10 cellular contexts compared by ENCODE assay signal in genomic region chr1:54227091-54227602, GRCh38. TPM values are rescaled to one million over a fixed set of nuclear protein-coding genes. Genes with fewer than 3 reads are reported as not detected.
DNase-seq lines count a peak whose midpoint lies in the region; ATAC-seq and TF ChIP-seq lines count a peak whose summit lies in the region.
"Had no signal": no experiment of that assay in that cellular context is flagged by ENCODE, and none has a peak within 500 bp of the region (broad histone marks: within the 10 kb centered on the region; RNA-seq: fewer than 3 reads in every experiment).

No MANE protein-coding gene starts in this region.

- no peak overlapping the region for H3K27ac Mint-ChIP-seq in activated T-helper 2 cell treated with anti-CD3 and anti-CD28 coated beads, Interferon-gamma antibody, Interleukin-2, Interleukin-4, amounts not matched to agents 10 μg/mL and 5 μg/mL and 100 μg/mL, durations not matched to agents 14 hours and 24 hours and 36 hours

- H3K4me1 ChIP-seq in PC-9 (replicated peaks; ENCODE audit: insufficient read depth) (0 out of 2 replicates have a peak, but pooled peaks cover 5% of the 10 kb centered on the region), fibroblast of lung (ENCODE audit: control insufficient read depth, extremely low read depth, insufficient read depth, low read length) (peaks cover 13% of the 10 kb centered on the region), skeletal muscle satellite cell (ENCODE audit: control insufficient read depth, insufficient read depth, low read length) (peaks cover 34% of the 10 kb centered on the region)
- H3K4me1 ChIP-seq: colonic mucosa had no signal

- TF ChIP-seq CTCF in PC-9 (conservative IDR thresholded peaks at IDR 0.05) (no peak), fibroblast of lung (conservative IDR thresholded peaks at IDR 0.05 in 1 of 2, IDR thresholded peaks at IDR 0.05 in 1 of 2; ENCODE audit: low read depth in 1 of 2, low read length in 2 of 2) (no peak)

- H3K9me3 ChIP-seq in PC-9 (ENCODE audit: insufficient read depth, low read depth) (no peaks in the 10 kb centered on the region), fibroblast of lung (ENCODE audit: control insufficient read depth, insufficient read depth, low read depth, low read length) (no peaks in the 10 kb centered on the region), skeletal muscle satellite cell (replicated peaks; ENCODE audit: low read length) (no peaks in the 10 kb centered on the region)
- H3K9me3 ChIP-seq: colonic mucosa had no signal

- POLR2A ChIA-PET in PC-9 (lab: Charles Lee; ENCODE audit: unreplicated experiment) = interaction anchor here (0.7 kb wide), 2 partner anchors 175 to 282 kb away, joined by 4 to 8 read pairs; no protein-coding TSS in a partner anchor

- peaks cover 42% of the 10 kb centered on the region for H3K36me3 Mint-ChIP-seq in activated T-helper 2 cell treated with anti-CD3 and anti-CD28 coated beads, Interferon-gamma antibody, Interleukin-2, Interleukin-4, amounts not matched to agents 10 μg/mL and 5 μg/mL and 100 μg/mL, durations not matched to agents 14 hours and 24 hours and 36 hours (ENCODE audit: low read depth)

- H3K27ac ChIP-seq in PC-9 = no peak overlapping the region
- H3K27ac ChIP-seq in fibroblast of lung (ENCODE audit: insufficient read depth, low read length) = peak overlapping the region; percentile 11
- H3K27ac ChIP-seq: 22Rv1, colonic mucosa had no signal

- H3K9me3 Mint-ChIP-seq in activated T-helper 2 cell treated with anti-CD3 and anti-CD28 coated beads, Interferon-gamma antibody, Interleukin-2, Interleukin-4, amounts not matched to agents 10 μg/mL and 5 μg/mL and 100 μg/mL, durations not matched to agents 14 hours and 24 hours and 36 hours = no peaks in the 10 kb centered on the region

- H3K9ac ChIP-seq in fibroblast of lung (ENCODE audit: insufficient read depth, low read length) (no peak overlapping the region), skeletal muscle satellite cell (ENCODE audit: low read depth, low read length) (no peak overlapping the region)

- H3K4me1 Mint-ChIP-seq in activated T-helper 2 cell treated with anti-CD3 and anti-CD28 coated beads, Interferon-gamma antibody, Interleukin-2, Interleukin-4, amounts not matched to agents 10 μg/mL and 5 μg/mL and 100 μg/mL, durations not matched to agents 14 hours and 24 hours and 36 hours (ENCODE audit: low read depth) = peaks cover 29% of the 10 kb centered on the region

- intact Hi-C loops in PC-9 (cut with micrococcal nuclease; ENCODE audit: unreplicated experiment) = loop anchor here (1.0 to 5.0 kb wide), 2 partner anchors 106 to 260 kb away; no protein-coding TSS in a partner anchor
- intact Hi-C loops in activated T-helper 2 cell treated with anti-CD3 and anti-CD28 coated beads, Interferon-gamma antibody, Interleukin-2, Interleukin-4, amounts not matched to agents 10 μg/mL and 5 μg/mL and 100 μg/mL, durations not matched to agents 14 hours and 24 hours and 36 hours (cut with micrococcal nuclease) = no loop called here

- BruUV-seq in PC-9 (replicated peaks; lab: Mats Ljungman, UMichigan) = no TSS peak

- H3K4me3 ChIP-seq in PC-9 (no peak overlapping the region), fibroblast of lung (replicated peaks in 1 of 4; ENCODE audit: control extremely low read depth in 1 of 4, insufficient read depth in 1 of 4, low read depth in 3 of 4, low read length in 4 of 4) (no peak overlapping the region), skeletal muscle satellite cell (ENCODE audit: low read length) (peak overlapping the region; percentile 22)
- H3K4me3 ChIP-seq: colonic mucosa had no signal

- no peaks in the 10 kb centered on the region for H3K9me2 ChIP-seq in PC-9 (ENCODE audit: insufficient read depth)

- DNase-seq in DMS79 treated with DMSO at 0.1 percent for 48 hours (lab: John Stamatoyannopoulos, UW) (peak; percentile 8), DMS79 (lab: John Stamatoyannopoulos, UW) (no peak), PC-9 (peak; percentile 48 to 84), fibroblast of lung (ENCODE audit: low read depth in 2 of 2) (peak; percentile 54 to 75), NCI-H1436 treated with DMSO at 0.1 percent for 48 hours (lab: John Stamatoyannopoulos, UW) (no peak)
- DNase-seq in activated T-helper 2 cell treated with anti-CD3 and anti-CD28 coated beads, Interferon-gamma antibody, Interleukin-2, Interleukin-4, amounts not matched to agents 10 μg/mL and 5 μg/mL and 100 μg/mL, durations not matched to agents 14 hours and 24 hours and 36 hours (ENCODE audit: low spot score) = no peak
- DNase-seq: colonic mucosa had no signal

- CTCF ChIA-PET in PC-9 (lab: Charles Lee) = interaction anchor here (0.5 to 0.6 kb wide), 2 partner anchors 268 to 337 kb away, joined by 3 read pairs; no protein-coding TSS in a partner anchor

- no peaks in the 10 kb centered on the region for H3F3A ChIP-seq in PC-9 (ENCODE audit: insufficient read depth, low read depth)

- H3K27me3 ChIP-seq in PC-9 (ENCODE audit: insufficient read depth, low read depth) (no peaks in the 10 kb centered on the region), fibroblast of lung (ENCODE audit: control insufficient read depth, insufficient read depth, low read length) (no peaks in the 10 kb centered on the region), skeletal muscle satellite cell (ENCODE audit: control insufficient read depth, insufficient read depth, low read length) (no peaks in the 10 kb centered on the region)
- H3K27me3 ChIP-seq: colonic mucosa had no signal

- H3K4me2 ChIP-seq in PC-9 (peak overlapping the region; percentile 2; the same call in 1 of the 2 replicates), fibroblast of lung (ENCODE audit: extremely low read depth, insufficient read depth, low read length) (no peak overlapping the region), skeletal muscle satellite cell (ENCODE audit: low read length) (peak overlapping the region; percentile 76)

- no peak overlapping the region for H3K4me3 Mint-ChIP-seq in activated T-helper 2 cell treated with anti-CD3 and anti-CD28 coated beads, Interferon-gamma antibody, Interleukin-2, Interleukin-4, amounts not matched to agents 10 μg/mL and 5 μg/mL and 100 μg/mL, durations not matched to agents 14 hours and 24 hours and 36 hours (ENCODE audit: low read depth)

- H4K20me1 ChIP-seq in PC-9 (ENCODE audit: insufficient read depth) (no peaks in the 10 kb centered on the region), fibroblast of lung (ENCODE audit: control insufficient read depth, extremely low read depth, insufficient read depth, low read length) (no peaks in the 10 kb centered on the region)

- H3K27me3 Mint-ChIP-seq in activated T-helper 2 cell treated with anti-CD3 and anti-CD28 coated beads, Interferon-gamma antibody, Interleukin-2, Interleukin-4, amounts not matched to agents 10 μg/mL and 5 μg/mL and 100 μg/mL, durations not matched to agents 14 hours and 24 hours and 36 hours (ENCODE audit: low read depth) = no peaks in the 10 kb centered on the region

- H3K79me2 ChIP-seq in PC-9 (ENCODE audit: low read depth) (no peaks in the 10 kb centered on the region), fibroblast of lung (ENCODE audit: control insufficient read depth, insufficient read depth, low read length) (no peaks in the 10 kb centered on the region)

- H2AFZ ChIP-seq in PC-9 = no peak overlapping the region
- H2AFZ ChIP-seq in fibroblast of lung (ENCODE audit: low read length) = no peak overlapping the region

- no peaks in the 10 kb centered on the region for H3K36me3 ChIP-seq in PC-9 (ENCODE audit: low read depth)
- H3K36me3 ChIP-seq in fibroblast of lung (ENCODE audit: control insufficient read depth, insufficient read depth, low read length) = no peaks in the 10 kb centered on the region
- H3K36me3 ChIP-seq in skeletal muscle satellite cell (ENCODE audit: insufficient read depth, low read length) = no peaks in the 10 kb centered on the region
- H3K36me3 ChIP-seq: colonic mucosa had no signal

- ATAC-seq in GM21737 (IDR thresholded peaks at IDR 0.05; ENCODE audit: unreplicated experiment) = no peak

RNA-seq across cellular contexts. Expression of gene MRPL37, which starts 27.2 kb away (rescaled TPM):
- total RNA-seq in PC-9 (2021) = 180 and 198 TPM in 2 replicates
- 39.3 and 43.6 TPM in 2 replicates for total RNA-seq in fibroblast of lung
- polyA plus RNA-seq in fibroblast of lung = 21.7 and 35.2 TPM in 2 replicates
- 92.6 and 135 TPM in 2 replicates for polyA plus RNA-seq in fibroblast of lung (2012)
- polyA minus RNA-seq in fibroblast of lung (ENCODE audit: low replicate concordance) = 61.7 and 76.3 TPM in 2 replicates
- total RNA-seq in skeletal muscle satellite cell (2012; rRNA removed) = 109 and 122 TPM in 2 replicates
- 130 and 134 TPM in 2 replicates for total RNA-seq in activated T-helper 2 cell treated with anti-CD3 and anti-CD28 coated beads, Interferon-gamma antibody, Interleukin-2, Interleukin-4, amounts not matched to agents 10 μg/mL and 5 μg/mL and 100 μg/mL, durations not matched to agents 14 hours and 24 hours and 36 hours

RNA-seq across cellular contexts. Expression of gene CYB5RL, which starts 27.3 kb away (rescaled TPM):
- 6.5 and 6.7 TPM in 2 replicates for total RNA-seq in PC-9 (2021)
- 6.6 and 6.7 TPM in 2 replicates for total RNA-seq in fibroblast of lung
- 4.1 and 5.0 TPM in 2 replicates for polyA plus RNA-seq in fibroblast of lung
- 5.2 and 5.4 TPM in 2 replicates for polyA plus RNA-seq in fibroblast of lung (2012)
- polyA minus RNA-seq in fibroblast of lung (ENCODE audit: low replicate concordance) = 4.6 and 12.0 TPM in 2 replicates
- 7.2 and 8.1 TPM in 2 replicates for total RNA-seq in skeletal muscle satellite cell (2012; rRNA removed)
- 10.2 and 12.2 TPM in 2 replicates for total RNA-seq in activated T-helper 2 cell treated with anti-CD3 and anti-CD28 coated beads, Interferon-gamma antibody, Interleukin-2, Interleukin-4, amounts not matched to agents 10 μg/mL and 5 μg/mL and 100 μg/mL, durations not matched to agents 14 hours and 24 hours and 36 hours

Comparison
In these comparisons a context has a peak if more than half of its experiments do, and no peak if none do; other contexts are left out.
1. DNase-seq: peak in DMS79 treated with DMSO at 0.1 percent for 48 hours (single experiment), PC-9 (2 of 2) and fibroblast of lung (2 of 2); none in DMS79 (single experiment), activated T-helper 2 cell treated with anti-CD3 and anti-CD28 coated beads, Interferon-gamma antibody, Interleukin-2, Interleukin-4, amounts not matched to agents 10 μg/mL and 5 μg/mL and 100 μg/mL, durations not matched to agents 14 hours and 24 hours and 36 hours (single experiment) and NCI-H1436 treated with DMSO at 0.1 percent for 48 hours (single experiment).